ENCODE assay signal across 8 cellular contexts in the genomic region with DNA sequence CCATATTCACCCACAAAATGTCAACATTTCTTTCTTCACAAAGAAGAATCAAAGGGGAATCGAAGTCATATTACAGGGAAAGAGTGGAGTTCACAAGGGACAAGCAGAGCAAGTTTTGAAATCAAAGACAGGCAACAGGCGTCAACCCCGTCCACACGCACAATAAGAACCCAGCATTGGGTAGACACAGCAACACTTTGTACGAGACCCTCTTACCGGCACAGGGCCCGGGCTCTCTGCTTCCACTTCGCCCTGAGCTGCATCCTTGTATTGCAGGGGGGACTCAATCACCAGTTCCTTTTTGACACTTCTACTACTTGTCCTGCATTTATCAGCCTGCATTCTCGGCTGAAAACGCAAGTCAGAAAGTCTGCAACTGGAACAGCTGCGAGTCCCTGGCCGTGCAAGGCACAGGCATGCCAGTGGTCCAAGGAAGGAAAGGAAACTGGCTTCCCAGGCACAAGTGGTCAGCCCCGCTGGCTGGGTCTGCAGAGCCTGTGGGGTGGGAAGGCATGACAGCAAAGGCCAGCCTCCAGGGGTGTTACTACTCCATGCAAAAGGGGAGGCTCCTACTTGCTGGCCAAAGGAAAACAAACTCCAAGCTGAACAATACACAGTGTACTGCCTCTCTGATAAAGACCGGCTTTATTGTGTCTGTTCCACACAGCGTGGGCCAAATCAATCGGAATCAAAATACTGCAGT. TPM values are rescaled to one million over a fixed set of nuclear protein-coding genes. Genes with fewer than 3 reads are reported as not detected.
DNase-seq lines count a peak whose midpoint lies in the region; ATAC-seq and TF ChIP-seq lines count a peak whose summit lies in the region.

A gene with protein sequence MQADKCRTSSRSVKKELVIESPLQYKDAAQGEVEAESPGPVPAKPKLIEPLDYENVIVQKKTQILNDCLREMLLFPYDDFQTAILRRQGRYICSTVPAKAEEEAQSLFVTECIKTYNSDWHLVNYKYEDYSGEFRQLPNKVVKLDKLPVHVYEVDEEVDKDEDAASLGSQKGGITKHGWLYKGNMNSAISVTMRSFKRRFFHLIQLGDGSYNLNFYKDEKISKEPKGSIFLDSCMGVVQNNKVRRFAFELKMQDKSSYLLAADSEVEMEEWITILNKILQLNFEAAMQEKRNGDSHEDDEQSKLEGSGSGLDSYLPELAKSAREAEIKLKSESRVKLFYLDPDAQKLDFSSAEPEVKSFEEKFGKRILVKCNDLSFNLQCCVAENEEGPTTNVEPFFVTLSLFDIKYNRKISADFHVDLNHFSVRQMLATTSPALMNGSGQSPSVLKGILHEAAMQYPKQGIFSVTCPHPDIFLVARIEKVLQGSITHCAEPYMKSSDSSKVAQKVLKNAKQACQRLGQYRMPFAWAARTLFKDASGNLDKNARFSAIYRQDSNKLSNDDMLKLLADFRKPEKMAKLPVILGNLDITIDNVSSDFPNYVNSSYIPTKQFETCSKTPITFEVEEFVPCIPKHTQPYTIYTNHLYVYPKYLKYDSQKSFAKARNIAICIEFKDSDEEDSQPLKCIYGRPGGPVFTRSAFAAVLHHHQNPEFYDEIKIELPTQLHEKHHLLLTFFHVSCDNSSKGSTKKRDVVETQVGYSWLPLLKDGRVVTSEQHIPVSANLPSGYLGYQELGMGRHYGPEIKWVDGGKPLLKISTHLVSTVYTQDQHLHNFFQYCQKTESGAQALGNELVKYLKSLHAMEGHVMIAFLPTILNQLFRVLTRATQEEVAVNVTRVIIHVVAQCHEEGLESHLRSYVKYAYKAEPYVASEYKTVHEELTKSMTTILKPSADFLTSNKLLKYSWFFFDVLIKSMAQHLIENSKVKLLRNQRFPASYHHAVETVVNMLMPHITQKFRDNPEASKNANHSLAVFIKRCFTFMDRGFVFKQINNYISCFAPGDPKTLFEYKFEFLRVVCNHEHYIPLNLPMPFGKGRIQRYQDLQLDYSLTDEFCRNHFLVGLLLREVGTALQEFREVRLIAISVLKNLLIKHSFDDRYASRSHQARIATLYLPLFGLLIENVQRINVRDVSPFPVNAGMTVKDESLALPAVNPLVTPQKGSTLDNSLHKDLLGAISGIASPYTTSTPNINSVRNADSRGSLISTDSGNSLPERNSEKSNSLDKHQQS (N-terminal part only) (minus strand): TSS at position 497 of the 703 bp plus-strand sequence. CDS start 155 bp downstream, at position 342.

- peaks cover 10 to 16% (median 15%) of the 10 kb centered on the region in 3 donors for H3K4me1 ChIP-seq in skeletal muscle tissue (ENCODE audit: control insufficient read depth in 3 of 3, insufficient read depth in 3 of 3, low read length in 3 of 3)

- peaks cover 79% of the 10 kb centered on the region for H3K4me1 Mint-ChIP-seq in stimulated activated naive CD8-positive, alpha-beta T cell treated with anti-CD3 and anti-CD28 coated beads, Interleukin-15, amount 100 ng/mL, for 72 hours

- peaks cover 0 to 5% (median 2%) of the 10 kb centered on the region in 3 donors for H3K27me3 ChIP-seq in skeletal muscle tissue (ENCODE audit: control insufficient read depth in 3 of 3, insufficient read depth in 3 of 3, low read length in 3 of 3)

- peak within 1 kb of the TSS; percentile 33 for H3K27ac ChIP-seq in skeletal muscle tissue (ENCODE audit: low read depth, low read length)

- H3K9me3 ChIP-seq in skeletal muscle tissue (ENCODE audit: control insufficient read depth in 3 of 3, low read length in 3 of 3), result no peaks in the 10 kb centered on the region

- ATAC-seq in stimulated activated naive CD8-positive, alpha-beta T cell treated with anti-CD3 and anti-CD28 coated beads, Interleukin-15, amount 100 ng/mL, for 72 hours, result no peak
- ATAC-seq in stimulated activated naive CD8-positive, alpha-beta T cell treated with anti-CD3 and anti-CD28 coated beads, Interleukin-15, Interleukin-2, amounts not matched to agents 100 U/mL and 50 U/mL, for 24 hours, result no peak
- ATAC-seq in HG03521 (IDR thresholded peaks at IDR 0.05; ENCODE audit: unreplicated experiment), result no peak
- no peak for ATAC-seq in GM21515 (IDR thresholded peaks at IDR 0.05; ENCODE audit: unreplicated experiment)

- H3K4me3 Mint-ChIP-seq in stimulated activated naive CD8-positive, alpha-beta T cell treated with anti-CD3 and anti-CD28 coated beads, Interleukin-15, amount 100 ng/mL, for 72 hours, result no peak within 1 kb of the TSS

- H3K4me3 ChIP-seq in cardiac fibroblast (replicated peaks in 1 of 2; ENCODE audit: low read depth in 2 of 2, low read length in 2 of 2) (peak within 1 kb of the TSS; percentile 49 to 60), skeletal muscle tissue (ENCODE audit: low read length in 3 of 3) (peak within 1 kb of the TSS; percentile 68 to 81 (median 78))

- H3K36me3 ChIP-seq in skeletal muscle tissue (ENCODE audit: control insufficient read depth in 3 of 3, insufficient read depth in 3 of 3, low read length in 3 of 3), result no peaks in the 10 kb centered on the region

- TF ChIP-seq CTCF in cardiac fibroblast (IDR thresholded peaks at IDR 0.05; ENCODE audit: low read depth, low read length), result peak; percentile 7

- DNase-seq in stimulated activated naive CD8-positive, alpha-beta T cell treated with anti-CD3 and anti-CD28 coated beads, Interleukin-15, amount 100 ng/mL, for 72 hours, result no peak
- DNase-seq in stimulated activated naive CD8-positive, alpha-beta T cell treated with anti-CD3 and anti-CD28 coated beads, Interleukin-15, Interleukin-2, amounts not matched to agents 100 U/mL and 50 U/mL, for 24 hours, result no peak
- DNase-seq in cardiac fibroblast (ENCODE audit: low read depth in 2 of 2) (peak; percentile 79 to 85), kidney glomerular epithelial cell (lab: John Stamatoyannopoulos, UW) (peak; percentile 85), NOMO-1 treated with DMSO at 0.1 percent for 48 hours (lab: John Stamatoyannopoulos, UW; ENCODE audit: unreplicated experiment) (no peak)

- H3K27me3 Mint-ChIP-seq in stimulated activated naive CD8-positive, alpha-beta T cell treated with anti-CD3 and anti-CD28 coated beads, Interleukin-15, amount 100 ng/mL, for 72 hours, result no peaks in the 10 kb centered on the region

- no peaks in the 10 kb centered on the region for H3K9me3 Mint-ChIP-seq in stimulated activated naive CD8-positive, alpha-beta T cell treated with anti-CD3 and anti-CD28 coated beads, Interleukin-15, amount 100 ng/mL, for 72 hours

- H3K27ac Mint-ChIP-seq in stimulated activated naive CD8-positive, alpha-beta T cell treated with anti-CD3 and anti-CD28 coated beads, Interleukin-15, amount 100 ng/mL, for 72 hours, result peak within 1 kb of the TSS; percentile 62 to 71

- peak within 1 kb of the TSS; percentile 55 to 82 (median 73) for H3K9ac ChIP-seq in skeletal muscle tissue (ENCODE audit: low read depth in 1 of 3, low read length in 3 of 3)

RNA-seq across cellular contexts. Expression of the gene that starts here (rescaled TPM):
- 86.6 TPM for total RNA-seq in skeletal muscle tissue

Comparison
In these comparisons a context has a peak if more than half of its experiments do, and no peak if none do; other contexts are left out.
1. DNase-seq: peak in cardiac fibroblast (2 of 2) and kidney glomerular epithelial cell (single experiment); none in stimulated activated naive CD8-positive, alpha-beta T cell treated with anti-CD3 and anti-CD28 coated beads, Interleukin-15, amount 100 ng/mL, for 72 hours (0 of 2), stimulated activated naive CD8-positive, alpha-beta T cell treated with anti-CD3 and anti-CD28 coated beads, Interleukin-15, Interleukin-2, amounts not matched to agents 100 U/mL and 50 U/mL, for 24 hours (single experiment) and NOMO-1 treated with DMSO at 0.1 percent for 48 hours (single experiment).